9 cellular contexts compared by ENCODE assay signal in genomic region chr3:99878005-99878404, GRCh38.
DNase-seq lines count a peak whose midpoint lies in the region; ATAC-seq and TF ChIP-seq lines count a peak whose summit lies in the region.
"Had no signal": no experiment of that assay in that cellular context is flagged by ENCODE, and none has a peak within 500 bp of the region (broad histone marks: within the 10 kb centered on the region; RNA-seq: fewer than 3 reads in every experiment).

No MANE protein-coding gene starts in this region.

- TF ChIP-seq POLR2A in IMR-90 (IDR thresholded peaks at IDR 0.05; ENCODE audit: low read depth, low read length), result no peak

- H3K14ac ChIP-seq in IMR-90 (replicated peaks; ENCODE audit: low read depth, low read length), result no peak overlapping the region

- H3K27me3 ChIP-seq in heart right ventricle (no peaks in the 10 kb centered on the region), IMR-90 (ENCODE audit: control insufficient read depth, insufficient read depth, low read length) (no peaks in the 10 kb centered on the region)

- 0 out of 2 replicates have a peak, but pooled peaks cover 6% of the 10 kb centered on the region for H4K20me1 ChIP-seq in IMR-90 (ENCODE audit: insufficient read depth, low read length)

- CTCF ChIA-PET in IMR-90 (lab: Yijun Ruan, JAX), result interaction anchor here (0.7 to 1.0 kb wide), 2 partner anchors 199 to 376 kb away, joined by 3 to 4 read pairs; no protein-coding TSS in a partner anchor

- H3K4me3 ChIP-seq in heart right ventricle (no peak overlapping the region), IMR-90 (ENCODE audit: insufficient read depth, low read depth, low read length) (no peak overlapping the region), fibroblast of pulmonary artery (replicated peaks; ENCODE audit: low read depth, low read length) (no peak overlapping the region)
- H3K4me3 ChIP-seq: SK-N-MC had no signal

- H3K4ac ChIP-seq in IMR-90 (ENCODE audit: low read depth, low read length), result no peak overlapping the region

- intact Hi-C loops in heart right ventricle (cut with DNase I) (loop anchor here in 6 of 10 donors (5.0 to 10.0 kb wide), 7 partner anchors 47 to 287 kb away; no protein-coding TSS in a partner anchor), Right ventricle myocardium inferior (cut with DNase I) (loop anchor here (2.0 to 10.0 kb wide), 2 partner anchors 43 to 167 kb away; no protein-coding TSS in a partner anchor), IMR-90 (cut with micrococcal nuclease) (loop anchor here (5.0 kb wide), 1 partner anchor 59 kb away; no protein-coding TSS in a partner anchor)

- H3K4me2 ChIP-seq in IMR-90 (ENCODE audit: low read depth, low read length), result no peak overlapping the region

- H3K9me3 ChIP-seq in heart right ventricle (no peaks in the 10 kb centered on the region), IMR-90 (ENCODE audit: control insufficient read depth, insufficient read depth, low read length) (no peaks in the 10 kb centered on the region)

- no peaks in the 10 kb centered on the region for H3K9me1 ChIP-seq in IMR-90 (ENCODE audit: insufficient read depth, low read length)

- H3K4me1 ChIP-seq in heart right ventricle (peaks cover 4 to 68% (median 47%) of the 10 kb centered on the region in 9 donors), IMR-90 (ENCODE audit: control insufficient read depth, insufficient read depth, low read length) (no peaks in the 10 kb centered on the region; the same call in 1 of the 2 replicates)

- H2BK15ac ChIP-seq in IMR-90 (ENCODE audit: low read depth, low read length), result no peak overlapping the region

- H3K27ac ChIP-seq in heart right ventricle (peak overlapping the region in 8 of 10 donors; percentile 5 to 98 (median 94)), IMR-90 (ENCODE audit: insufficient read depth, low read length) (no peak overlapping the region)
- H3K27ac ChIP-seq: SK-N-MC had no signal

- no peak overlapping the region for H3K23ac ChIP-seq in IMR-90 (ENCODE audit: low read depth, low read length)

- H3K56ac ChIP-seq in IMR-90 (ENCODE audit: extremely low read depth, insufficient read depth, low read length), result no peak overlapping the region

- H3K9ac ChIP-seq in IMR-90 (ENCODE audit: low read depth, low read length), result no peak overlapping the region

- peaks cover 0 to 16% of the 10 kb centered on the region in 2 experiments; a peak in 3 of 4 replicates for H3K79me1 ChIP-seq in IMR-90 (ENCODE audit: low read depth in 1 of 2, low read length in 2 of 2)

- no peak overlapping the region for H2AK5ac ChIP-seq in IMR-90 (ENCODE audit: low read depth, low read length)

- no peak overlapping the region for H2BK120ac ChIP-seq in IMR-90 (ENCODE audit: low read depth, low read length)

- TF ChIP-seq RAD21 in IMR-90 (IDR thresholded peaks at IDR 0.05; ENCODE audit: low read length), result no peak

- no peak overlapping the region for H4K5ac ChIP-seq in IMR-90 (ENCODE audit: low read depth, low read length)

- ATAC-seq in heart right ventricle (peak in 1 of 8 donors; percentile 51), Right ventricle myocardium inferior (no peak), IMR-90 (ENCODE audit: low read depth) (peak; percentile 25)

- 99 to 100% methylated on average over 1 of the region's 1 CpG for WGBS in heart right ventricle, 2 donors
- WGBS in IMR-90 (ENCODE audit: extremely low coverage in 2 of 2, insufficient read length in 1 of 2), 2 experiments, result no CpG with 5 or more reads among the region's 1 CpG

- POLR2A ChIA-PET in IMR-90 (lab: Charles Lee; ENCODE audit: unreplicated experiment), result interaction anchor here (1.1 kb wide), 1 partner anchor 24 kb away, joined by 3 read pairs; no protein-coding TSS in a partner anchor

- DNase-seq in heart right ventricle (no peak), Right ventricle myocardium inferior (ENCODE audit: missing footprints) (no peak), IMR-90 (peak; percentile 88), fibroblast of pulmonary artery (ENCODE audit: low read depth) (peak; percentile 78), D341Med (ENCODE audit: low spot score) (no peak), AML-193 (lab: John Stamatoyannopoulos, UW) (no peak), Kasumi-1 (lab: John Stamatoyannopoulos, UW) (no peak), NCI-H146 (lab: John Stamatoyannopoulos, UW) (no peak)

- H3K18ac ChIP-seq in IMR-90 (ENCODE audit: low read depth, low read length), result no peak overlapping the region

- dilution Hi-C loops in IMR-90 (cut with HindIII; ENCODE audit: low sequenced_read_pairs, unreplicated experiment), result no loop called here

- no peak overlapping the region; a peak in 1 of 4 replicates for H4K8ac ChIP-seq in IMR-90 (ENCODE audit: low read depth in 2 of 2, low read length in 2 of 2)

- TF ChIP-seq CTCF in heart right ventricle (IDR thresholded peaks at IDR 0.05), result no peak
- no peak for TF ChIP-seq CTCF in IMR-90 (conservative IDR thresholded peaks at IDR 0.05; ENCODE audit: low read depth, low read length)
- no peak for TF ChIP-seq CTCF in fibroblast of pulmonary artery (IDR thresholded peaks at IDR 0.05; ENCODE audit: low read length, missing control alignments)

- no peak overlapping the region for H2AFZ ChIP-seq in IMR-90 (replicated peaks; ENCODE audit: low read length, poor library complexity)

- H2BK5ac ChIP-seq in IMR-90 (ENCODE audit: low read depth, low read length, poor library complexity, severe bottlenecking), result peak overlapping the region; percentile 45

- no peak overlapping the region for H2AK9ac ChIP-seq in IMR-90 (replicated peaks; ENCODE audit: low read depth, low read length, poor library complexity)

- no peaks in the 10 kb centered on the region for H3K36me3 ChIP-seq in heart right ventricle
- no peaks in the 10 kb centered on the region for H3K36me3 ChIP-seq in IMR-90 (ENCODE audit: control insufficient read depth, insufficient read depth, low read length)

- in situ Hi-C loops in IMR-90 (cut with MboI; ENCODE audit: low sequenced_read_pairs), result no loop called here

- H2BK20ac ChIP-seq in IMR-90 (ENCODE audit: low read depth, low read length), result no peak overlapping the region

- H4K91ac ChIP-seq in IMR-90 (ENCODE audit: insufficient read depth, low read depth, low read length), result no peak overlapping the region

- no TSS peak for BruUV-seq in IMR-90 (replicated peaks; lab: Mats Ljungman, UMichigan)

TF ChIP-seq in IMR-90, 13 proteins besides CTCF, POLR2A, EP300 and RAD21:
- TF ChIP-seq MXI1 (IDR thresholded peaks at IDR 0.05; ENCODE audit: borderline replicate concordance, low read depth, low read length) (no peak), CHD1 (IDR thresholded peaks at IDR 0.05; ENCODE audit: low read depth, low read length) (no peak), RCOR1 (IDR thresholded peaks at IDR 0.05; ENCODE audit: insufficient replicate concordance, low read length) (no peak), CEBPB (IDR thresholded peaks at IDR 0.05; ENCODE audit: low read depth, low read length) (no peak), MAFK (IDR thresholded peaks at IDR 0.05; ENCODE audit: low read depth, low read length) (no peak), RFX5 (IDR thresholded peaks at IDR 0.05; ENCODE audit: low read depth, low read length) (no peak), NFE2L2 (IDR thresholded peaks at IDR 0.05; ENCODE audit: low read depth, low read length) (peak; percentile 49), FOS (IDR thresholded peaks at IDR 0.05; ENCODE audit: low read depth, low read length) (peak; percentile 72), USF2 (IDR thresholded peaks at IDR 0.05; ENCODE audit: low read depth, low read length) (no peak)

Comparison
In these comparisons a context has a peak if more than half of its experiments do, and no peak if none do; other contexts are left out.
1. DNase-seq: peak in IMR-90 (single experiment) and fibroblast of pulmonary artery (single experiment); none in heart right ventricle (0 of 2), Right ventricle myocardium inferior (single experiment), D341Med (single experiment), AML-193 (0 of 2), Kasumi-1 (0 of 2) and NCI-H146 (single experiment).